In the genomic region with DNA sequence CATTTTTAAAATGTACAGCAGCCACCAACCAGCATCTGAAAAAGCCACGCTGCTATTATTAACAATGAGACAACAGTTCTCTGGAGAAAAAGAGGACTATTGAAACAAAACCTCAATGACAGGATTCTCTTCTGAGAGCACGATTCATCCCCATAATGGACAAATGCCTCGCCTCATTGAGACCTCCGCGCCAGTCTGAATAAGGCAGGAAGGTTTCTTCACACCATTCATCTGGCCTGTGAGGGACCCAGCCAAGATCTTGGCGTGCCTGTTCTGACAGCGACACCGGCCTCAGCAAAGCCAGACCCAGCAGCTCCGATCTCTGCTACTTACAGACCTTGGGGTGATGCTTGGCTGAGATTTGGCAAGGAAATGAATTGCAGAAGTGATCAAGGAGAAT, we compare ENCODE assay signal across 12 cellular contexts.
"Had no signal": no experiment of that assay in that cellular context is flagged by ENCODE, and none has a peak within 500 bp of the region (broad histone marks: within the 10 kb centered on the region; RNA-seq: fewer than 3 reads in every experiment).

No MANE protein-coding gene starts in this region.

- H3K27me3 ChIP-seq: brain microvascular endothelial cell, esophagus squamous epithelium had no signal

- H3K4me3 ChIP-seq: esophagus squamous epithelium, thoracic aorta had no signal

- H3K27ac ChIP-seq: brain microvascular endothelial cell, esophagus squamous epithelium, thoracic aorta had no signal

- DNase-seq: activated B cell treated with CpG ODN at 0.5 μM for 24 hours; activated CD4-positive, alpha-beta T cell treated with anti-CD3 and anti-CD28 coated beads, Interleukin-2, amount 10 ng/mL, durations not matched to agents 7 days and 5 days; activated CD8-positive, alpha-beta memory T cell treated with anti-CD3 and anti-CD28 coated beads for 24 hours; activated naive CD4-positive, alpha-beta T cell treated with anti-CD3 and anti-CD28 coated beads, Interleukin-2, amount 10 ng/mL, durations not matched to agents 7 days and 5 days; brain microvascular endothelial cell; esophagus squamous epithelium; foreskin fibroblast; natural killer cell; stimulated activated CD4-positive, alpha-beta T cell treated with anti-CD3 and anti-CD28 coated beads, Interleukin-15, amount 100 ng/mL, for 24 hours; stimulated activated CD4-positive, alpha-beta T cell treated with anti-CD3 and anti-CD28 coated beads, Interleukin-4, amount 100 ng/mL, for 24 hours had no signal

- ATAC-seq: activated T-helper 17 cell treated with anti-CD3 and anti-CD28 coated beads, Interleukin-2, amount 50 U/mL, for 72 hours; natural killer cell had no signal

- H3K9me3 ChIP-seq: esophagus squamous epithelium, thoracic aorta had no signal
